Comparison of ENCODE assay signal across 16 cellular contexts in genomic region chrX:12961191-12961718, GRCh38. TPM values are rescaled to one million over a fixed set of nuclear protein-coding genes. Genes with fewer than 3 reads are reported as not detected.
DNase-seq lines count a peak whose midpoint lies in the region; ATAC-seq and TF ChIP-seq lines count a peak whose summit lies in the region.
"Had no signal": no experiment of that assay in that cellular context is flagged by ENCODE, and none has a peak within 500 bp of the region (broad histone marks: within the 10 kb centered on the region; RNA-seq: fewer than 3 reads in every experiment).

No MANE protein-coding gene starts in this region.

- H3K4me3 Mint-ChIP-seq in T-helper 1 cell treated with Interleukin-12 subunit alpha and Interleukin-12 subunit beta and Interleukin-4 antibody, amounts not matched to agents 30 μg/mL and 1 μg/mL, for 36 hours = peak overlapping the region; percentile 38
- no peak overlapping the region for H3K4me3 Mint-ChIP-seq in glutamatergic neuron (ENCODE audit: unreplicated experiment)

- dilution Hi-C loops in mammary epithelial cell (cut with HindIII; ENCODE audit: low sequenced_read_pairs) = no loop called here

- in situ Hi-C loops in mammary epithelial cell (cut with MboI; ENCODE audit: low sequenced_read_pairs in 2 of 2) = no loop called here

- BruUV-seq in mammary epithelial cell (replicated peaks; lab: Mats Ljungman, UMichigan) = no TSS peak

- H3K9me3 ChIP-seq in mammary epithelial cell (replicated peaks; ENCODE audit: insufficient read depth, low read length) (no peaks in the 10 kb centered on the region), breast epithelium (no peaks in the 10 kb centered on the region)
- H3K9me3 ChIP-seq: HAP-1, psoas muscle had no signal

- no peak overlapping the region for H3K9ac ChIP-seq in mammary epithelial cell (ENCODE audit: insufficient read depth, low read length)

- H3K27ac ChIP-seq in mammary epithelial cell (ENCODE audit: insufficient read depth, low read depth, low read length) = no peak overlapping the region
- H3K27ac ChIP-seq in breast epithelium = no peak overlapping the region
- H3K27ac ChIP-seq in epithelial cell of prostate = peak overlapping the region; percentile 38
- H3K27ac ChIP-seq: psoas muscle had no signal

- H3K36me3 ChIP-seq in mammary epithelial cell (ENCODE audit: insufficient read depth, low read length) (no peaks in the 10 kb centered on the region), breast epithelium (no peaks in the 10 kb centered on the region)
- H3K36me3 ChIP-seq: HAP-1 had no signal

- ATAC-seq in HG02885 (IDR thresholded peaks at IDR 0.05; ENCODE audit: poor library complexity, unreplicated experiment) = no peak
- ATAC-seq: psoas muscle had no signal

- H3K79me2 ChIP-seq in mammary epithelial cell (ENCODE audit: insufficient read depth, low read length) = no peaks in the 10 kb centered on the region

- no peaks in the 10 kb centered on the region for H3K9me3 Mint-ChIP-seq in T-helper 1 cell treated with Interleukin-12 subunit alpha and Interleukin-12 subunit beta and Interleukin-4 antibody, amounts not matched to agents 30 μg/mL and 1 μg/mL, for 36 hours
- H3K9me3 Mint-ChIP-seq in glutamatergic neuron (ENCODE audit: unreplicated experiment) = no peaks in the 10 kb centered on the region

- H3K36me3 Mint-ChIP-seq in T-helper 1 cell treated with Interleukin-12 subunit alpha and Interleukin-12 subunit beta and Interleukin-4 antibody, amounts not matched to agents 30 μg/mL and 1 μg/mL, for 36 hours (ENCODE audit: low read depth) = peaks cover 3% of the 10 kb centered on the region
- H3K36me3 Mint-ChIP-seq in glutamatergic neuron (ENCODE audit: unreplicated experiment) = peaks cover 5% of the 10 kb centered on the region

- intact Hi-C loops in mammary epithelial cell (cut with micrococcal nuclease) = no loop called here
- intact Hi-C loops in breast epithelium (cut with DNase I; ENCODE audit: low total_unique reads) = no loop called here

- H2AFZ ChIP-seq in mammary epithelial cell (ENCODE audit: low read depth, low read length) = no peak overlapping the region

- no peaks in the 10 kb centered on the region for H3K27me3 Mint-ChIP-seq in T-helper 1 cell treated with Interleukin-12 subunit alpha and Interleukin-12 subunit beta and Interleukin-4 antibody, amounts not matched to agents 30 μg/mL and 1 μg/mL, for 36 hours (ENCODE audit: low read depth)
- no peaks in the 10 kb centered on the region for H3K27me3 Mint-ChIP-seq in glutamatergic neuron (ENCODE audit: unreplicated experiment)

- peak overlapping the region; percentile 35 for H3K4me2 ChIP-seq in mammary epithelial cell (ENCODE audit: insufficient read depth, low read depth, low read length)

- peak in 1 of 2 donors; percentile 16 for TF ChIP-seq CTCF in mammary epithelial cell (conservative IDR thresholded peaks at IDR 0.05 in 1 of 2, IDR thresholded peaks at IDR 0.05 in 1 of 2; ENCODE audit: extremely low read depth in 1 of 2, insufficient read depth in 1 of 2, low read depth in 1 of 2, low read length in 2 of 2)
- no peak for TF ChIP-seq CTCF in breast epithelium (IDR thresholded peaks at IDR 0.05)
- no peak for TF ChIP-seq CTCF in glutamatergic neuron (IDR thresholded peaks at IDR 0.05; ENCODE audit: partially characterized antibody, unreplicated experiment)

- peak; percentile 62 for DNase-seq in mammary epithelial cell
- no peak for DNase-seq in breast epithelium (ENCODE audit: low spot score in 2 of 2)
- no peak for DNase-seq in epithelial cell of prostate (ENCODE audit: low read depth, low spot score)
- no peak for DNase-seq in glutamatergic neuron
- no peak for DNase-seq in NCI-H82 treated with DMSO at 0.1 percent for 48 hours (lab: John Stamatoyannopoulos, UW; ENCODE audit: unreplicated experiment)
- no peak for DNase-seq in NCI-H1436 treated with DMSO at 0.1 percent for 48 hours (lab: John Stamatoyannopoulos, UW)
- DNase-seq: amygdala, EL, kidney, NCI-H1092, psoas muscle had no signal

- H3K27ac Mint-ChIP-seq in T-helper 1 cell treated with Interleukin-12 subunit alpha and Interleukin-12 subunit beta and Interleukin-4 antibody, amounts not matched to agents 30 μg/mL and 1 μg/mL, for 36 hours = peak overlapping the region; percentile 70
- no peak overlapping the region for H3K27ac Mint-ChIP-seq in glutamatergic neuron (ENCODE audit: unreplicated experiment)

- no peaks in the 10 kb centered on the region for H4K20me1 ChIP-seq in mammary epithelial cell (ENCODE audit: insufficient read depth, low read length)

- TF ChIP-seq POLR2A in breast epithelium (IDR thresholded peaks at IDR 0.05) = no peak

- CTCF ChIA-PET in mammary epithelial cell (lab: Charles Lee; ENCODE audit: low non-redundant PET) = no interaction called here

- H3K4me3 ChIP-seq in mammary epithelial cell (replicated peaks in 1 of 3; ENCODE audit: insufficient read depth in 1 of 3, low read depth in 2 of 3, low read length in 3 of 3) (no peak overlapping the region), breast epithelium (no peak overlapping the region)
- H3K4me3 ChIP-seq: HAP-1, psoas muscle had no signal

- peaks cover 50% of the 10 kb centered on the region for H3K4me1 Mint-ChIP-seq in T-helper 1 cell treated with Interleukin-12 subunit alpha and Interleukin-12 subunit beta and Interleukin-4 antibody, amounts not matched to agents 30 μg/mL and 1 μg/mL, for 36 hours (ENCODE audit: low read depth)
- peaks cover 4% of the 10 kb centered on the region for H3K4me1 Mint-ChIP-seq in glutamatergic neuron (ENCODE audit: low read depth, unreplicated experiment)

- 84% methylated on average over 2 of the region's 2 CpGs for WGBS in mammary epithelial cell (ENCODE audit: low coverage, missing lambda C conversion rate)

- peaks cover 23% of the 10 kb centered on the region for H3K4me1 ChIP-seq in mammary epithelial cell (ENCODE audit: insufficient read depth, low read length)
- H3K4me1 ChIP-seq in breast epithelium = no peaks in the 10 kb centered on the region
- H3K4me1 ChIP-seq: psoas muscle had no signal

- H3K27me3 ChIP-seq in mammary epithelial cell (ENCODE audit: insufficient read depth, low read length) (no peaks in the 10 kb centered on the region), breast epithelium (no peaks in the 10 kb centered on the region)

RNA-seq across cellular contexts. Expression of gene TMSB4X, which starts 13.7 kb away (rescaled TPM):
- 1,000 to 10,000 TPM; 1,481 to 1,998 TPM for total RNA-seq in mammary epithelial cell
- polyA plus RNA-seq in mammary epithelial cell = 2,487 TPM
- polyA minus RNA-seq in mammary epithelial cell = 1,100 TPM
- 1,000 to 10,000 TPM; 1,496 to 5,389 (median 3,453) TPM for total RNA-seq in breast epithelium
- 4,532 TPM for total RNA-seq in glutamatergic neuron (ENCODE audit: unreplicated experiment)

RNA-seq across cellular contexts. Expression of gene TLR8, which starts 54.8 kb away (rescaled TPM):
- not detected for total RNA-seq in mammary epithelial cell
- not detected for polyA plus RNA-seq in mammary epithelial cell
- not detected for polyA minus RNA-seq in mammary epithelial cell
- 1 to 10 TPM in 2 of 3 donors, under 1 TPM in 1; 0.66 to 6.6 (median 1.0) TPM for total RNA-seq in breast epithelium
- not detected for total RNA-seq in glutamatergic neuron (ENCODE audit: unreplicated experiment)
- total RNA-seq: glomerular endothelial cell; T-helper 2 cell treated with Interferon-gamma antibody and Interleukin-4, amounts not matched to agents 100 ng/mL and 5 ng/mL, for 36 hours had no signal
